Comparison of ENCODE assay signal across 4 cellular contexts in genomic region chr11:130399196-130399595, GRCh38.
TF ChIP-seq lines count a peak whose summit lies in the region.

No MANE protein-coding gene starts in this region.

TF ChIP-seq in SK-N-SH, 30 proteins besides CTCF, POLR2A, EP300 and RAD21:
- TF ChIP-seq MXI1 (IDR thresholded peaks at IDR 0.05; ENCODE audit: low read depth, low read length) (no peak), SMC3 (IDR thresholded peaks at IDR 0.05; ENCODE audit: low read depth, low read length) (no peak), FOXM1 (IDR thresholded peaks at IDR 0.05; ENCODE audit: low read depth) (no peak)
- TF ChIP-seq, protein P1, sequence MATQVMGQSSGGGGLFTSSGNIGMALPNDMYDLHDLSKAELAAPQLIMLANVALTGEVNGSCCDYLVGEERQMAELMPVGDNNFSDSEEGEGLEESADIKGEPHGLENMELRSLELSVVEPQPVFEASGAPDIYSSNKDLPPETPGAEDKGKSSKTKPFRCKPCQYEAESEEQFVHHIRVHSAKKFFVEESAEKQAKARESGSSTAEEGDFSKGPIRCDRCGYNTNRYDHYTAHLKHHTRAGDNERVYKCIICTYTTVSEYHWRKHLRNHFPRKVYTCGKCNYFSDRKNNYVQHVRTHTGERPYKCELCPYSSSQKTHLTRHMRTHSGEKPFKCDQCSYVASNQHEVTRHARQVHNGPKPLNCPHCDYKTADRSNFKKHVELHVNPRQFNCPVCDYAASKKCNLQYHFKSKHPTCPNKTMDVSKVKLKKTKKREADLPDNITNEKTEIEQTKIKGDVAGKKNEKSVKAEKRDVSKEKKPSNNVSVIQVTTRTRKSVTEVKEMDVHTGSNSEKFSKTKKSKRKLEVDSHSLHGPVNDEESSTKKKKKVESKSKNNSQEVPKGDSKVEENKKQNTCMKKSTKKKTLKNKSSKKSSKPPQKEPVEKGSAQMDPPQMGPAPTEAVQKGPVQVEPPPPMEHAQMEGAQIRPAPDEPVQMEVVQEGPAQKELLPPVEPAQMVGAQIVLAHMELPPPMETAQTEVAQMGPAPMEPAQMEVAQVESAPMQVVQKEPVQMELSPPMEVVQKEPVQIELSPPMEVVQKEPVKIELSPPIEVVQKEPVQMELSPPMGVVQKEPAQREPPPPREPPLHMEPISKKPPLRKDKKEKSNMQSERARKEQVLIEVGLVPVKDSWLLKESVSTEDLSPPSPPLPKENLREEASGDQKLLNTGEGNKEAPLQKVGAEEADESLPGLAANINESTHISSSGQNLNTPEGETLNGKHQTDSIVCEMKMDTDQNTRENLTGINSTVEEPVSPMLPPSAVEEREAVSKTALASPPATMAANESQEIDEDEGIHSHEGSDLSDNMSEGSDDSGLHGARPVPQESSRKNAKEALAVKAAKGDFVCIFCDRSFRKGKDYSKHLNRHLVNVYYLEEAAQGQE (IDR thresholded peaks at IDR 0.05; ENCODE audit: low read depth, low read length), result peak; percentile 81

TF ChIP-seq in SK-N-SH treated with all-trans-retinoic acid at 6 μM for 48 hours, 23 proteins besides CTCF, POLR2A, EP300 and RAD21:
- TF ChIP-seq GLIS3 (CRISPR knock-in tag; IDR thresholded peaks at IDR 0.05) (no peak), ISL1 (CRISPR knock-in tag; IDR thresholded peaks at IDR 0.05) (no peak), ZFP3 (CRISPR knock-in tag; IDR thresholded peaks at IDR 0.05) (no peak), PPARA (CRISPR knock-in tag; IDR thresholded peaks at IDR 0.05; ENCODE audit: borderline replicate concordance) (no peak), RARB (CRISPR knock-in tag; IDR thresholded peaks at IDR 0.05) (no peak), TCF4 (CRISPR knock-in tag; IDR thresholded peaks at IDR 0.05; ENCODE audit: borderline replicate concordance) (no peak), OSR1 (CRISPR knock-in tag; IDR thresholded peaks at IDR 0.05) (no peak), SNAI2 (CRISPR knock-in tag; IDR thresholded peaks at IDR 0.05) (no peak), CSDC2 (CRISPR knock-in tag; IDR thresholded peaks at IDR 0.05) (no peak), ZC3H10 (CRISPR knock-in tag; IDR thresholded peaks at IDR 0.05) (no peak), BACH2 (CRISPR knock-in tag; IDR thresholded peaks at IDR 0.05; ENCODE audit: borderline replicate concordance) (no peak), ZFP30 (CRISPR knock-in tag; IDR thresholded peaks at IDR 0.05) (no peak)
- TF ChIP-seq, protein P2, sequence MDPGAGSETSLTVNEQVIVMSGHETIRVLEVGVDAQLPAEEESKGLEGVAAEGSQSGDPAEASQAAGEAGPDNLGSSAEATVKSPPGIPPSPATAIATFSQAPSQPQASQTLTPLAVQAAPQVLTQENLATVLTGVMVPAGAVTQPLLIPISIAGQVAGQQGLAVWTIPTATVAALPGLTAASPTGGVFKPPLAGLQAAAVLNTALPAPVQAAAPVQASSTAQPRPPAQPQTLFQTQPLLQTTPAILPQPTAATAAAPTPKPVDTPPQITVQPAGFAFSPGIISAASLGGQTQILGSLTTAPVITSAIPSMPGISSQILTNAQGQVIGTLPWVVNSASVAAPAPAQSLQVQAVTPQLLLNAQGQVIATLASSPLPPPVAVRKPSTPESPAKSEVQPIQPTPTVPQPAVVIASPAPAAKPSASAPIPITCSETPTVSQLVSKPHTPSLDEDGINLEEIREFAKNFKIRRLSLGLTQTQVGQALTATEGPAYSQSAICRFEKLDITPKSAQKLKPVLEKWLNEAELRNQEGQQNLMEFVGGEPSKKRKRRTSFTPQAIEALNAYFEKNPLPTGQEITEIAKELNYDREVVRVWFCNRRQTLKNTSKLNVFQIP (CRISPR knock-in tag; IDR thresholded peaks at IDR 0.05; ENCODE audit: borderline replicate concordance, low read depth), result no peak
- TF ChIP-seq, protein P3, sequence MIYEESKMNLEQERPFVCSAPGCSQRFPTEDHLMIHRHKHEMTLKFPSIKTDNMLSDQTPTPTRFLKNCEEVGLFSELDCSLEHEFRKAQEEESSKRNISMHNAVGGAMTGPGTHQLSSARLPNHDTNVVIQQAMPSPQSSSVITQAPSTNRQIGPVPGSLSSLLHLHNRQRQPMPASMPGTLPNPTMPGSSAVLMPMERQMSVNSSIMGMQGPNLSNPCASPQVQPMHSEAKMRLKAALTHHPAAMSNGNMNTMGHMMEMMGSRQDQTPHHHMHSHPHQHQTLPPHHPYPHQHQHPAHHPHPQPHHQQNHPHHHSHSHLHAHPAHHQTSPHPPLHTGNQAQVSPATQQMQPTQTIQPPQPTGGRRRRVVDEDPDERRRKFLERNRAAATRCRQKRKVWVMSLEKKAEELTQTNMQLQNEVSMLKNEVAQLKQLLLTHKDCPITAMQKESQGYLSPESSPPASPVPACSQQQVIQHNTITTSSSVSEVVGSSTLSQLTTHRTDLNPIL (CRISPR knock-in tag; IDR thresholded peaks at IDR 0.05; ENCODE audit: low read depth), result no peak
- TF ChIP-seq, protein P4, sequence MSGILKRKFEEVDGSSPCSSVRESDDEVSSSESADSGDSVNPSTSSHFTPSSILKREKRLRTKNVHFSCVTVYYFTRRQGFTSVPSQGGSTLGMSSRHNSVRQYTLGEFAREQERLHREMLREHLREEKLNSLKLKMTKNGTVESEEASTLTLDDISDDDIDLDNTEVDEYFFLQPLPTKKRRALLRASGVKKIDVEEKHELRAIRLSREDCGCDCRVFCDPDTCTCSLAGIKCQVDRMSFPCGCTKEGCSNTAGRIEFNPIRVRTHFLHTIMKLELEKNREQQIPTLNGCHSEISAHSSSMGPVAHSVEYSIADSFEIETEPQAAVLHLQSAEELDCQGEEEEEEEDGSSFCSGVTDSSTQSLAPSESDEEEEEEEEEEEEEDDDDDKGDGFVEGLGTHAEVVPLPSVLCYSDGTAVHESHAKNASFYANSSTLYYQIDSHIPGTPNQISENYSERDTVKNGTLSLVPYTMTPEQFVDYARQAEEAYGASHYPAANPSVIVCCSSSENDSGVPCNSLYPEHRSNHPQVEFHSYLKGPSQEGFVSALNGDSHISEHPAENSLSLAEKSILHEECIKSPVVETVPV (CRISPR knock-in tag; IDR thresholded peaks at IDR 0.05), result no peak

TF ChIP-seq in Ishikawa, 13 proteins besides CTCF, POLR2A, EP300 and RAD21:
- no peak for TF ChIP-seq NFIC (IDR thresholded peaks at IDR 0.05)
- TF ChIP-seq, protein P5, sequence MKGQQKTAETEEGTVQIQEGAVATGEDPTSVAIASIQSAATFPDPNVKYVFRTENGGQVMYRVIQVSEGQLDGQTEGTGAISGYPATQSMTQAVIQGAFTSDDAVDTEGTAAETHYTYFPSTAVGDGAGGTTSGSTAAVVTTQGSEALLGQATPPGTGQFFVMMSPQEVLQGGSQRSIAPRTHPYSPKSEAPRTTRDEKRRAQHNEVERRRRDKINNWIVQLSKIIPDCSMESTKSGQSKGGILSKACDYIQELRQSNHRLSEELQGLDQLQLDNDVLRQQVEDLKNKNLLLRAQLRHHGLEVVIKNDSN (IDR thresholded peaks at IDR 0.05), result no peak
- no peak for TF ChIP-seq ZBTB7A (IDR thresholded peaks at IDR 0.05; ENCODE audit: low read depth)
- TF ChIP-seq, protein P1 (IDR thresholded peaks at IDR 0.05; ENCODE audit: low read depth), result peak; percentile 64
- no peak for TF ChIP-seq YY1 (IDR thresholded peaks at IDR 0.05; ENCODE audit: low read depth)
- no peak for TF ChIP-seq FOXM1 (IDR thresholded peaks at IDR 0.05; ENCODE audit: borderline replicate concordance, low read depth)
- no peak for TF ChIP-seq CEBPB (IDR thresholded peaks at IDR 0.05)
- no peak for TF ChIP-seq TAF1 (IDR thresholded peaks at IDR 0.05; ENCODE audit: low read depth)

TF ChIP-seq in H1, 55 proteins besides CTCF, POLR2A, EP300 and RAD21 (continues in another document):
- TF ChIP-seq SP4 (IDR thresholded peaks at IDR 0.05; ENCODE audit: low read length) (no peak), BRCA1 (IDR thresholded peaks at IDR 0.05; ENCODE audit: low read depth, low read length) (no peak), KDM4A (IDR thresholded peaks at IDR 0.05; ENCODE audit: low read depth, low read length, severe bottlenecking) (no peak), RFX5 (IDR thresholded peaks at IDR 0.05; ENCODE audit: borderline replicate concordance, low read depth, low read length) (no peak), CHD2 (IDR thresholded peaks at IDR 0.05; ENCODE audit: low read length) (no peak), CBX5 (IDR thresholded peaks at IDR 0.05; ENCODE audit: low read depth, low read length) (no peak), RNF2 (IDR thresholded peaks at IDR 0.05; ENCODE audit: borderline replicate concordance, low read depth, low read length, missing control alignments, poor library complexity, severe bottlenecking) (no peak), ZNF274 (IDR thresholded peaks at IDR 0.05; ENCODE audit: borderline replicate concordance, extremely low read depth, low read length) (no peak), CBX8 (IDR thresholded peaks at IDR 0.05; ENCODE audit: borderline replicate concordance, low read depth, low read length) (no peak), JUND (IDR thresholded peaks at IDR 0.05; ENCODE audit: low read length) (no peak), SAP30 (IDR thresholded peaks at IDR 0.05; ENCODE audit: insufficient read depth, insufficient replicate concordance, low read length) (no peak), CHD7 (IDR thresholded peaks at IDR 0.05; ENCODE audit: insufficient replicate concordance, low read length) (no peak), PHF8 (conservative IDR thresholded peaks at IDR 0.05; ENCODE audit: low read depth, low read length) (no peak)
